25 cellular contexts compared by ENCODE assay signal in the genomic region with DNA sequence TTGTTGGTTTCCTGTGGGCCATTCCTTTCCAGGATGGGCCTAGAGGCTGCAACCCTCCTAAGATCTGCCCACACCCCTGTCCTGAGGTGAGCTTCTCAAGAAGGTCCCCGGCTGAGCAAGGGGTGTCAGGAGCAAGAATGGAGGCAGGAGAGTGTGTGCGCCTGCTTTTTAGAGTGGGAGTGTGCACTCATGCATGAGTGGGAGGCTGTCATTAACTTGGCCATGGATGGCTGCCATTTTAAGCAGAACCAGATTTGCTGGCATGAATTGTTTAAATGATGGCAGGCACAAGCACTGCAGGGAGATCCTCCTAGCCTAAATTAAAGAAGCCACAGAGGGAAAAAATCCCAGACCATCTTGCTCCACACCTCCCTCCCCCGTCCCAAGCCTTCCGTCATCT. TPM values are rescaled to one million over a fixed set of nuclear protein-coding genes. Genes with fewer than 3 reads are reported as not detected.
"Had no signal": no experiment of that assay in that cellular context is flagged by ENCODE, and none has a peak within 500 bp of the region (broad histone marks: within the 10 kb centered on the region; RNA-seq: fewer than 3 reads in every experiment).

No MANE protein-coding gene starts in this region.

- H3K27ac ChIP-seq: parathyroid adenoma, upper lobe of right lung had no signal

- H3K4me3 ChIP-seq: upper lobe of right lung had no signal

- H3K27me3 ChIP-seq: upper lobe of right lung had no signal

- H3K36me3 ChIP-seq: upper lobe of right lung had no signal

- H2AFZ ChIP-seq: parathyroid adenoma had no signal

- H3K9ac ChIP-seq: parathyroid adenoma had no signal

- H3K9me3 ChIP-seq: upper lobe of right lung had no signal

- DNase-seq: activated CD4-positive, alpha-beta T cell treated with anti-CD3 and anti-CD28 coated beads for 4 hours; activated CD4-positive, alpha-beta T cell treated with anti-CD3 and anti-CD28 coated beads, Interleukin-2, amount 50 U/mL, for 48 hours; activated CD4-positive, CD25-positive, alpha-beta regulatory T cell; activated naive CD4-positive, alpha-beta T cell treated with Interleukin-2 at 50 U/mL for 16 hours; activated naive CD8-positive, alpha-beta T cell treated with anti-CD3 and anti-CD28 coated beads, Interleukin-2, amount 10 ng/mL, durations not matched to agents 7 days and 5 days; activated T-cell treated with anti-CD3 and anti-CD28 coated beads, Interleukin-2, amount 50 U/mL, for 48 hours; amniotic stem cell; effector CD4-positive, alpha-beta T cell; hippocampal formation; kidney glomerular epithelial cell; midbrain; natural killer cell; right cardiac atrium; stimulated activated CD4-positive, alpha-beta T cell treated with anti-CD3 and anti-CD28 coated beads, Interleukin-4, amount 100 ng/mL, for 24 hours; stimulated activated naive CD4-positive, alpha-beta T cell treated with Interleukin-2 at 50 U/mL for 16 hours; T-helper 9 cell; upper lobe of right lung had no signal

RNA-seq across cellular contexts. Expression of a gene that starts 27.6 kb away (rescaled TPM):
- total RNA-seq: activated CD8-positive, alpha-beta memory T cell treated with anti-CD3 and anti-CD28 coated beads for 36 hours; activated naive CD8-positive, alpha-beta T cell treated with anti-CD3 and anti-CD28 coated beads, Interleukin-2, amount 10 ng/mL, durations not matched to agents 7 days and 5 days; bronchial epithelial cell; epithelial cell of proximal tubule; frontal cortex; liver; pulmonary artery endothelial cell; right cardiac atrium; T-helper 1 cell treated with Interleukin-12 subunit alpha and Interleukin-12 subunit beta and Interleukin-4 antibody, amounts not matched to agents 30 ng/mL and 1 ng/mL, for 36 hours; upper lobe of right lung had no signal
- polyA plus RNA-seq: liver had no signal
